23 cellular contexts compared by ENCODE assay signal in the genomic region with DNA sequence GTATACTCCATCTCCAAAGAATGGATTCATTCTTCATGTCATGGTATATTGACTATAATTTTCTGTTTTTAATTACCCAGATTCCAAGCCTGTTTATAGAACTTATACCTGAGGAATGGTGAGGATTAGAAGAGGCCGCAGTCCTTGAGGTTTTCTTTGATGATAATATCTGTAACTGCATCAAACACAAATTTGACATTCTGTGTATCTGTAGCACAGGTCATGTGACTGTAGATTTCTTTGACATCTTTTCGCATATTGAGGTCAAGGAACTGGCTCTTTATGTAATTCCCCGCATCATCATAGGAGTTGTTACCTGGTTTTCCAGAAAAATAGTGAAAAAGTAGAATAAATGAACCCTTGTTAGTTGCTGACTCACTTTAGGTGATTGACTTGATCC. TPM values are rescaled to one million over a fixed set of nuclear protein-coding genes. Genes with fewer than 3 reads are reported as not detected.
DNase-seq lines count a peak whose midpoint lies in the region; ATAC-seq, FAIRE-seq and TF ChIP-seq lines count a peak whose summit lies in the region.
"Had no signal": no experiment of that assay in that cellular context is flagged by ENCODE, and none has a peak within 500 bp of the region (broad histone marks: within the 10 kb centered on the region; RNA-seq: fewer than 3 reads in every experiment).

No MANE protein-coding gene starts in this region.

- FAIRE-seq in K562 (lab: Jason Lieb, UNC) = no peak
- FAIRE-seq in small intestine (lab: Jason Lieb, UNC) = no peak
- FAIRE-seq: A549, D721Med, GM12892, GM18507, HTR-8/SVneo had no signal

- H3K4me3 Mint-ChIP-seq in CD4-positive, alpha-beta T cell = no peak overlapping the region
- H3K4me3 Mint-ChIP-seq in naive thymus-derived CD8-positive, alpha-beta T cell = no peak overlapping the region
- H3K4me3 Mint-ChIP-seq: CD14-positive monocyte, HFFc6 had no signal

- no peaks in the 10 kb centered on the region for H3K27me3 Mint-ChIP-seq in CD4-positive, alpha-beta T cell
- no peaks in the 10 kb centered on the region for H3K27me3 Mint-ChIP-seq in naive thymus-derived CD8-positive, alpha-beta T cell

- peaks cover 6% of the 10 kb centered on the region for H3K36me3 Mint-ChIP-seq in CD4-positive, alpha-beta T cell (ENCODE audit: low read depth)
- peaks cover 0 to 11% (median 0%) of the 10 kb centered on the region in 3 donors for H3K36me3 Mint-ChIP-seq in naive thymus-derived CD8-positive, alpha-beta T cell

- 74% methylated on average over 3 of the region's 3 CpGs for WGBS in K562 (ENCODE audit: insufficient coverage, low coverage, missing lambda C conversion rate)
- 93 to 98% (median 93%) methylated on average over 3 of the region's 3 CpGs for WGBS in small intestine, 3 donors

- no peak for TF ChIP-seq CTCF in CD4-positive, alpha-beta T cell (IDR thresholded peaks at IDR 0.05)
- TF ChIP-seq CTCF in K562 (IDR thresholded peaks at IDR 0.05 in 2 of 3, conservative IDR thresholded peaks at IDR 0.05 in 1 of 3; ENCODE audit: insufficient read depth in 2 of 3, low read depth in 1 of 3, low read length in 3 of 3) = no peak
- TF ChIP-seq CTCF in BE2C (IDR thresholded peaks at IDR 0.05; ENCODE audit: low read depth, low read length) = no peak

- H4K20me1 ChIP-seq in K562 (replicated peaks; ENCODE audit: control insufficient read depth, insufficient read depth, low read length) = no peaks in the 10 kb centered on the region
- H4K20me1 ChIP-seq: BLaER1 had no signal

- no peak for DNase-seq in CD4-positive, alpha-beta T cell
- DNase-seq in SW480 (ENCODE audit: low spot score) (peak; percentile 11), K562 (ENCODE audit: extremely low read depth in 1 of 4, low spot score in 3 of 4) (no peak), ureter (ENCODE audit: low spot score) (no peak), small intestine (no peak), BE2C (no peak)
- DNase-seq in naive thymus-derived CD8-positive, alpha-beta T cell = peak in 1 of 10 donors; percentile 15
- DNase-seq: AML-193, Caco-2, GDM1, GOT3, H7, HFFc6, IMR-90 had no signal

- H3K4me2 ChIP-seq in K562 (ENCODE audit: insufficient read depth, low read length) = no peak overlapping the region
- H3K4me2 ChIP-seq: A549, BLaER1 had no signal

- peaks cover 32% of the 10 kb centered on the region for H3K4me1 Mint-ChIP-seq in CD4-positive, alpha-beta T cell (ENCODE audit: low read depth)
- peaks cover 17 to 28% (median 24%) of the 10 kb centered on the region in 4 donors for H3K4me1 Mint-ChIP-seq in naive thymus-derived CD8-positive, alpha-beta T cell

- no peaks in the 10 kb centered on the region for H3K4me1 ChIP-seq in K562 (replicated peaks in 1 of 2; ENCODE audit: control insufficient read depth in 2 of 2, insufficient read depth in 2 of 2, low read length in 2 of 2)
- H3K4me1 ChIP-seq in small intestine (ENCODE audit: control insufficient read depth in 2 of 2, insufficient read depth in 1 of 2, low read depth in 1 of 2, low read length in 1 of 2) = no peaks in the 10 kb centered on the region
- H3K4me1 ChIP-seq in BE2C = 0 out of 2 replicates have a peak, but pooled peaks cover 3% of the 10 kb centered on the region
- H3K4me1 ChIP-seq: A549, Caco-2 had no signal

- no peaks in the 10 kb centered on the region for H3K27me3 ChIP-seq in CD4-positive, alpha-beta T cell (ENCODE audit: control insufficient read depth, insufficient read depth, low read length)
- peaks cover 0 to 6% of the 10 kb centered on the region in 2 experiments; a peak in 1 of 5 replicates for H3K27me3 ChIP-seq in K562 (ENCODE audit: control insufficient read depth in 2 of 2, insufficient read depth in 2 of 2, low read length in 2 of 2)
- H3K27me3 ChIP-seq in small intestine (ENCODE audit: control insufficient read depth in 2 of 2, insufficient read depth in 2 of 2, low read length in 2 of 2) = no peaks in the 10 kb centered on the region
- no peaks in the 10 kb centered on the region for H3K27me3 ChIP-seq in BE2C
- H3K27me3 ChIP-seq: BLaER1 had no signal

- intact Hi-C loops in CD4-positive, alpha-beta T cell (cut with DNase I, micrococcal nuclease) = no loop called here
- intact Hi-C loops in K562 (cut with micrococcal nuclease) = no loop called here

- TF ChIP-seq RAD21 in K562 (CRISPR knock-in tag; conservative IDR thresholded peaks at IDR 0.05 in 1 of 2, IDR thresholded peaks at IDR 0.05 in 1 of 2) = no peak

- no peaks in the 10 kb centered on the region for H3K9me3 Mint-ChIP-seq in CD4-positive, alpha-beta T cell
- no peaks in the 10 kb centered on the region for H3K9me3 Mint-ChIP-seq in naive thymus-derived CD8-positive, alpha-beta T cell
- H3K9me3 Mint-ChIP-seq: CD14-positive monocyte, HFFc6 had no signal

- BruUV-seq in K562 (replicated peaks; lab: Mats Ljungman, UMichigan) = no TSS peak

- POLR2A ChIA-PET in CD4-positive, alpha-beta T cell (lab: Charles Lee) = no interaction called here
- POLR2A ChIA-PET in K562 (lab: Yijun Ruan, JAX) = interaction anchor here (0.6 to 4.3 kb wide), 4 partner anchors 10 to 195 kb away, joined by 3 to 40 read pairs (median 4); no protein-coding TSS in a partner anchor
- POLR2A ChIA-PET in naive thymus-derived CD8-positive, alpha-beta T cell (lab: Charles Lee) = no interaction called here

- H3K27ac ChIP-seq in CD4-positive, alpha-beta T cell (ENCODE audit: low read depth, low read length) = no peak overlapping the region
- H3K27ac ChIP-seq in K562 (ENCODE audit: extremely low read depth, low read depth, low read length) (no peak overlapping the region), small intestine (ENCODE audit: low read depth in 1 of 2, low read length in 1 of 2) (no peak overlapping the region)
- H3K27ac ChIP-seq: A549, BLaER1 had no signal

- ATAC-seq in CD4-positive, alpha-beta T cell (ENCODE audit: poor library complexity) = peak; percentile 78
- ATAC-seq in K562 = no peak
- peak; percentile 69 to 88 for ATAC-seq in naive thymus-derived CD8-positive, alpha-beta T cell
- ATAC-seq in GM21737 (IDR thresholded peaks at IDR 0.05; ENCODE audit: unreplicated experiment) = no peak
- ATAC-seq: A549, HCT116 had no signal

- H3K36me3 ChIP-seq in K562 (ENCODE audit: control insufficient read depth, insufficient read depth, low read length) = no peaks in the 10 kb centered on the region; the same call in 2 of the 3 replicates
- H3K36me3 ChIP-seq in small intestine (ENCODE audit: control insufficient read depth in 2 of 2, insufficient read depth in 2 of 2, low read length in 2 of 2) = peaks cover 0 to 2% of the 10 kb centered on the region in 2 donors
- H3K36me3 ChIP-seq in BE2C = peaks cover 7% of the 10 kb centered on the region; the same call in 1 of the 2 replicates
- H3K36me3 ChIP-seq: BLaER1 had no signal

- H2AFZ ChIP-seq in K562 (ENCODE audit: low read depth, low read length) = no peak overlapping the region

- no peaks in the 10 kb centered on the region for H3K9me1 ChIP-seq in K562 (ENCODE audit: control insufficient read depth, insufficient read depth, low read length)

- H3K9me3 ChIP-seq in CD4-positive, alpha-beta T cell (ENCODE audit: control insufficient read depth, low read length) = no peaks in the 10 kb centered on the region
- H3K9me3 ChIP-seq in K562 (replicated peaks; ENCODE audit: control insufficient read depth, insufficient read depth, low read depth, low read length) (no peaks in the 10 kb centered on the region), small intestine (ENCODE audit: control insufficient read depth, low read depth) (no peaks in the 10 kb centered on the region), BE2C (no peaks in the 10 kb centered on the region)
- H3K9me3 ChIP-seq: A549, BLaER1, Caco-2 had no signal

- no peak for TF ChIP-seq POLR2A in K562 (conservative IDR thresholded peaks at IDR 0.05)

- H3K4me3 ChIP-seq in K562 (no peak overlapping the region), small intestine (ENCODE audit: low read depth in 1 of 2, low read length in 2 of 2) (no peak overlapping the region), BE2C (ENCODE audit: low read depth, low read length) (no peak overlapping the region)
- H3K4me3 ChIP-seq: A549, BLaER1 had no signal

- in situ Hi-C loops in K562 (cut with MboI) = no loop called here

- CTCF ChIA-PET in CD4-positive, alpha-beta T cell (lab: Charles Lee) = interaction anchor here (0.7 kb wide), 1 partner anchor 14 kb away, joined by 5 read pairs; no protein-coding TSS in a partner anchor
- CTCF ChIA-PET in K562 (lab: Yijun Ruan, JAX; ENCODE audit: low intra/inter-chr PET ratio) = no interaction called here

- H3K79me2 ChIP-seq in K562 (ENCODE audit: control insufficient read depth, insufficient read depth, low read length) = no peaks in the 10 kb centered on the region

- TF ChIP-seq EP300 in K562 (IDR thresholded peaks at IDR 0.05; ENCODE audit: low read length) = no peak

- H3K9ac ChIP-seq in K562 (ENCODE audit: insufficient read depth in 1 of 2, low read depth in 2 of 2, low read length in 2 of 2) = no peak overlapping the region
- H3K9ac ChIP-seq: BLaER1 had no signal

- peak overlapping the region; percentile 71 for H3K27ac Mint-ChIP-seq in CD4-positive, alpha-beta T cell
- peak overlapping the region in 7 of 10 donors; percentile 21 to 72 (median 39) for H3K27ac Mint-ChIP-seq in naive thymus-derived CD8-positive, alpha-beta T cell
- H3K27ac Mint-ChIP-seq: HFFc6 had no signal

RNA-seq across cellular contexts. Expression of a gene that starts 16.2 kb away (rescaled TPM):
- not detected for total RNA-seq in CD4-positive, alpha-beta T cell
- total RNA-seq in K562 (2011; cell fraction: chromatin; rRNA removed; ENCODE audit: low replicate concordance) = not detected in 2 replicates
- not detected in 2 replicates for total RNA-seq in K562 (2011; cell fraction: nucleolus; rRNA removed)
- not detected in 2 replicates for total RNA-seq in K562 (2011; cell fraction: nucleoplasm; rRNA removed)
- 0.33 TPM in 1 of 2 replicates, not detected in the other for total RNA-seq in K562 (2014; rRNA removed)
- total RNA-seq in K562 (2014; rRNA removed; fragmentation: Illumina TruSeq; extraction: Trizol) = 0.25 and 0.29 TPM in 2 replicates
- 0.33 and 0.60 TPM in 2 replicates for total RNA-seq in K562 (2015; rRNA removed; fragmentation: Illumina TruSeq; extraction: Trizol)
- total RNA-seq in K562 (2021) = 0.16 and 0.47 TPM in 2 replicates
- 0.27 and 0.32 TPM in 2 replicates for polyA plus RNA-seq in K562 (2011; rRNA removed)
- 0.19 TPM in 1 of 2 replicates, not detected in the other for polyA plus RNA-seq in K562 (2011; cell fraction: cytosol; rRNA removed)
- 0.37 TPM in 1 of 2 replicates, not detected in the other for polyA plus RNA-seq in K562 (2011; cell fraction: nucleus; rRNA removed)
- polyA plus RNA-seq in K562 (2012) = 0.42 and 0.46 TPM in 2 replicates
- 0.52 and 0.90 TPM in 2 replicates for polyA plus RNA-seq in K562 (2014; fragmentation: Illumina TruSeq; extraction: Trizol)
- under 1 TPM; 0.06 to 0.22 TPM for polyA plus RNA-seq in K562 (2014; fragmentation: Nextera tagmentation; extraction: Ambion mirVana)
- polyA plus RNA-seq in K562 (2014; rRNA removed) = 0.07 TPM in 1 of 2 replicates, not detected in the other
- 0.63 and 0.81 TPM in 2 replicates for polyA minus RNA-seq in K562 (2011; rRNA and poly(A)+ RNA removed)
- polyA minus RNA-seq in K562 (2011; cell fraction: cytosol; rRNA and poly(A)+ RNA removed) = not detected in 2 replicates
- 0.13 TPM in 1 of 2 replicates, not detected in the other for polyA minus RNA-seq in K562 (2011; cell fraction: nucleus; rRNA and poly(A)+ RNA removed)
- total RNA-seq in naive thymus-derived CD8-positive, alpha-beta T cell = not detected
- not detected for polyA plus RNA-seq in naive thymus-derived CD8-positive, alpha-beta T cell
- total RNA-seq in ureter = not detected
- under 1 TPM in 1 of 3 donors, not detected in 2; 0.28 TPM for polyA plus RNA-seq in small intestine
- polyA plus RNA-seq in BE2C (2012; ENCODE audit: insufficient read depth, insufficient read length, low read depth) = not detected
- total RNA-seq: Caco-2, H7 had no signal
- polyA plus RNA-seq: CD14-positive monocyte had no signal

RNA-seq across cellular contexts. Expression of a gene that starts 16.4 kb away (rescaled TPM):
- 100 to 1,000 TPM; 170 to 191 TPM for total RNA-seq in CD4-positive, alpha-beta T cell
- 140 and 447 TPM in 2 replicates for total RNA-seq in K562 (2011; cell fraction: chromatin; rRNA removed; ENCODE audit: low replicate concordance)
- total RNA-seq in K562 (2011; cell fraction: nucleolus; rRNA removed) = 236 and 252 TPM in 2 replicates
- total RNA-seq in K562 (2011; cell fraction: nucleoplasm; rRNA removed) = 132 and 154 TPM in 2 replicates
- total RNA-seq in K562 (2014; rRNA removed) (51.0 and 57.1 TPM in 2 replicates), K562 (2014; rRNA removed; fragmentation: Illumina TruSeq; extraction: Trizol) (11.5 and 17.8 TPM in 2 replicates), K562 (2015; rRNA removed; fragmentation: Illumina TruSeq; extraction: Trizol) (27.1 and 28.4 TPM in 2 replicates), K562 (2021) (74.1 and 77.7 TPM in 2 replicates), ureter (45.8 TPM)
- polyA plus RNA-seq in K562 (2011; rRNA removed) (28.2 and 67.7 TPM in 2 replicates), K562 (2014; fragmentation: Illumina TruSeq; extraction: Trizol) (48.2 and 51.1 TPM in 2 replicates), K562 (2014; fragmentation: Nextera tagmentation; extraction: Ambion mirVana) (1 to 10 TPM; 2.0 to 4.0 TPM), K562 (2014; rRNA removed) (43.8 and 55.6 TPM in 2 replicates), small intestine (10 to 100 TPM; 25.9 to 38.3 (median 32.0) TPM)
- polyA plus RNA-seq in K562 (2011; cell fraction: cytosol; rRNA removed) = 33.1 and 34.0 TPM in 2 replicates
- 436 and 581 TPM in 2 replicates for polyA plus RNA-seq in K562 (2011; cell fraction: nucleus; rRNA removed)
- polyA plus RNA-seq in K562 (2012) = 54.7 and 59.0 TPM in 2 replicates
- 21.0 and 24.7 TPM in 2 replicates for polyA minus RNA-seq in K562 (2011; rRNA and poly(A)+ RNA removed)
- polyA minus RNA-seq in K562 (2011; cell fraction: cytosol; rRNA and poly(A)+ RNA removed) = 32.1 and 40.5 TPM in 2 replicates
- polyA minus RNA-seq in K562 (2011; cell fraction: nucleus; rRNA and poly(A)+ RNA removed) = 99.8 and 119 TPM in 2 replicates
- 10 to 100 TPM; 71.1 to 76.0 TPM for total RNA-seq in naive thymus-derived CD8-positive, alpha-beta T cell
- 10 to 100 TPM; 21.9 to 33.9 (median 24.4) TPM for polyA plus RNA-seq in naive thymus-derived CD8-positive, alpha-beta T cell
- 188 TPM for polyA plus RNA-seq in BE2C (2012; ENCODE audit: insufficient read depth, insufficient read length, low read depth)

RNA-seq across cellular contexts. Expression of a gene that starts 52.7 kb away (rescaled TPM):
- total RNA-seq in CD4-positive, alpha-beta T cell = 10 to 100 TPM; 17.7 to 20.7 TPM
- total RNA-seq in K562 (2011; cell fraction: chromatin; rRNA removed; ENCODE audit: low replicate concordance) = 32.6 and 57.2 TPM in 2 replicates
- total RNA-seq in K562 (2011; cell fraction: nucleolus; rRNA removed) = 42.2 and 42.5 TPM in 2 replicates
- 35.5 and 39.5 TPM in 2 replicates for total RNA-seq in K562 (2011; cell fraction: nucleoplasm; rRNA removed)
- total RNA-seq in K562 (2014; rRNA removed) (18.8 and 26.8 TPM in 2 replicates), K562 (2014; rRNA removed; fragmentation: Illumina TruSeq; extraction: Trizol) (21.0 and 22.2 TPM in 2 replicates), K562 (2015; rRNA removed; fragmentation: Illumina TruSeq; extraction: Trizol) (25.0 and 29.7 TPM in 2 replicates), K562 (2021) (38.8 and 41.0 TPM in 2 replicates), ureter (38.2 TPM)
- polyA plus RNA-seq in K562 (2011; rRNA removed) (45.0 and 57.0 TPM in 2 replicates), K562 (2014; fragmentation: Illumina TruSeq; extraction: Trizol) (53.4 and 56.1 TPM in 2 replicates), K562 (2014; fragmentation: Nextera tagmentation; extraction: Ambion mirVana) (10 to 100 TPM; 30.5 to 39.2 TPM), K562 (2014; rRNA removed) (38.4 and 46.2 TPM in 2 replicates), small intestine (100 to 1,000 TPM; 194 to 316 (median 217) TPM)
- 55.3 and 58.1 TPM in 2 replicates for polyA plus RNA-seq in K562 (2011; cell fraction: cytosol; rRNA removed)
- 108 and 111 TPM in 2 replicates for polyA plus RNA-seq in K562 (2011; cell fraction: nucleus; rRNA removed)
- polyA plus RNA-seq in K562 (2012) = 44.6 and 53.5 TPM in 2 replicates
- 26.7 and 29.8 TPM in 2 replicates for polyA minus RNA-seq in K562 (2011; rRNA and poly(A)+ RNA removed)
- polyA minus RNA-seq in K562 (2011; cell fraction: cytosol; rRNA and poly(A)+ RNA removed) = 19.7 and 21.8 TPM in 2 replicates
- polyA minus RNA-seq in K562 (2011; cell fraction: nucleus; rRNA and poly(A)+ RNA removed) = 24.2 and 40.5 TPM in 2 replicates
- total RNA-seq in naive thymus-derived CD8-positive, alpha-beta T cell = 1 to 10 TPM; 2.5 to 3.8 TPM
- polyA plus RNA-seq in naive thymus-derived CD8-positive, alpha-beta T cell = 10 to 100 TPM in 2 of 3 donors, 1 to 10 TPM in 1; 8.6 to 17.4 (median 17.3) TPM
- polyA plus RNA-seq in BE2C (2012; ENCODE audit: insufficient read depth, insufficient read length, low read depth) = 36.2 TPM

RNA-seq across cellular contexts. Expression of a gene that starts 54.8 kb away (rescaled TPM):
- 1 to 10 TPM; 5.1 to 5.4 TPM for total RNA-seq in CD4-positive, alpha-beta T cell
- total RNA-seq in K562 (2011; cell fraction: chromatin; rRNA removed; ENCODE audit: low replicate concordance) = 4.4 and 10.9 TPM in 2 replicates
- 3.5 and 3.9 TPM in 2 replicates for total RNA-seq in K562 (2011; cell fraction: nucleolus; rRNA removed)
- 8.6 and 16.3 TPM in 2 replicates for total RNA-seq in K562 (2011; cell fraction: nucleoplasm; rRNA removed)
- total RNA-seq in K562 (2014; rRNA removed) = 7.1 and 7.9 TPM in 2 replicates
- 12.9 and 14.3 TPM in 2 replicates for total RNA-seq in K562 (2014; rRNA removed; fragmentation: Illumina TruSeq; extraction: Trizol)
- 11.0 and 11.9 TPM in 2 replicates for total RNA-seq in K562 (2015; rRNA removed; fragmentation: Illumina TruSeq; extraction: Trizol)
- total RNA-seq in K562 (2021) = 9.1 TPM in 2 replicates
- 8.8 and 13.2 TPM in 2 replicates for polyA plus RNA-seq in K562 (2011; rRNA removed)
- polyA plus RNA-seq in K562 (2011; cell fraction: cytosol; rRNA removed) = 2.1 and 5.2 TPM in 2 replicates
- polyA plus RNA-seq in K562 (2011; cell fraction: nucleus; rRNA removed) = 1.5 and 2.5 TPM in 2 replicates
- polyA plus RNA-seq in K562 (2012) = 7.9 and 9.5 TPM in 2 replicates
- 8.5 and 8.9 TPM in 2 replicates for polyA plus RNA-seq in K562 (2014; fragmentation: Illumina TruSeq; extraction: Trizol)
- 1 to 10 TPM; 6.9 to 8.0 TPM for polyA plus RNA-seq in K562 (2014; fragmentation: Nextera tagmentation; extraction: Ambion mirVana)
- polyA plus RNA-seq in K562 (2014; rRNA removed) = 6.3 and 6.8 TPM in 2 replicates
- polyA minus RNA-seq in K562 (2011; rRNA and poly(A)+ RNA removed) = 23.7 and 24.6 TPM in 2 replicates
- 5.8 and 6.5 TPM in 2 replicates for polyA minus RNA-seq in K562 (2011; cell fraction: cytosol; rRNA and poly(A)+ RNA removed)
- 5.3 and 10.7 TPM in 2 replicates for polyA minus RNA-seq in K562 (2011; cell fraction: nucleus; rRNA and poly(A)+ RNA removed)
- total RNA-seq in naive thymus-derived CD8-positive, alpha-beta T cell = 1 to 10 TPM; 6.8 to 7.3 TPM
- 1 to 10 TPM; 7.1 to 7.7 (median 7.7) TPM for polyA plus RNA-seq in naive thymus-derived CD8-positive, alpha-beta T cell
- total RNA-seq in ureter = 6.6 TPM
- polyA plus RNA-seq in small intestine = 1 to 10 TPM; 3.0 to 5.1 (median 3.1) TPM
- polyA plus RNA-seq in BE2C (2012; ENCODE audit: insufficient read depth, insufficient read length, low read depth) = 8.0 TPM

Comparison
In these comparisons a context has a peak if more than half of its experiments do, and no peak if none do; other contexts are left out.
1. ATAC-seq: peak in CD4-positive, alpha-beta T cell (single experiment) and naive thymus-derived CD8-positive, alpha-beta T cell (2 of 2); none in K562 (single experiment) and GM21737 (single experiment).